Comparison of ENCODE assay signal across 24 cellular contexts in the genomic region with DNA sequence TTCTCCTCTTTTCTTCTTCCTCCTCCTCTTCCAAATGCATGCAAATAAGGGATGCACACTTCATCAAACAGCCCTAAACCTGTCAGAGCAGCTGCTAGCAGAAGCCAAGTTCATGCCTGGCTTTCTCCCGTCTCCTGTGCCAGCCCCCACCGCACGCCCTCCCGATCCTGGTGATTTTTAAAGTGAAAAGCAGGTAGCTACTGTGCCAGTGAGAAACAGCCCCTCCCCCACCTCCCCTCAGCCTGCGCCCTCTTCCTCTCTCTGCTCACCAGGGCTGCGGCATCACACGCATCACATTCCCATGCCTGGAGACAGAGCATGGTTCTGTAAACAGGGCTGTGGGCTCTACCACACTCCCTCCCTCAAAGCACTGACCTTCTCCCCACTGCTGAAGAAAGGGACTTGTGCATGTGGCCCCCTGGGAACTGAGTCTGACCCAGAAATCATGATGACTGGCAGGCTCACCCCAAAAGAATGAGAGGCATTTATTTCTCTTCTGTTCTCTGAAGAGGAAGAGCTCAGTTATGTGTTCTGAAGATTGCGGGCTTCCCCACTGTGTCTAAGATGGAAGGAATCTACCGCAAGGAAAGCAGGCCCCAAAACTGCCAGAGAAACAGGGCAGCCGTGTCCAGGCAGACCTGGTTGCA. TPM values are rescaled to one million over a fixed set of nuclear protein-coding genes. Genes with fewer than 3 reads are reported as not detected.
DNase-seq lines count a peak whose midpoint lies in the region; ATAC-seq, FAIRE-seq and TF ChIP-seq lines count a peak whose summit lies in the region.
"Had no signal": no experiment of that assay in that cellular context is flagged by ENCODE, and none has a peak within 500 bp of the region (broad histone marks: within the 10 kb centered on the region; RNA-seq: fewer than 3 reads in every experiment).

No MANE protein-coding gene starts in this region.

- H2AFZ ChIP-seq in GM23338 (peak overlapping the region; percentile 84; the same call in 1 of the 2 replicates), astrocyte (ENCODE audit: low read depth, low read length) (no peak overlapping the region)
- H2AFZ ChIP-seq: GM23248 had no signal

- H3K27ac ChIP-seq in GM23338 (ENCODE audit: low read depth) (no peak overlapping the region), astrocyte (ENCODE audit: low read depth, low read length) (peak overlapping the region; percentile 52), iPS-20b (ENCODE audit: low read length) (no peak overlapping the region)
- H3K27ac ChIP-seq: GM23248, heart right ventricle, HL-60, RWPE1, thoracic aorta had no signal

- no peaks in the 10 kb centered on the region for H3K79me2 ChIP-seq in GM23338 (replicated peaks; ENCODE audit: insufficient read depth)
- no peaks in the 10 kb centered on the region for H3K79me2 ChIP-seq in astrocyte (ENCODE audit: insufficient read depth, low read length)

- H3K27me3 Mint-ChIP-seq in GM23338 (ENCODE audit: insufficient read depth, low read depth, poor library complexity), result peaks cover 5% of the 10 kb centered on the region
- peaks cover 28% of the 10 kb centered on the region for H3K27me3 Mint-ChIP-seq in astrocyte (ENCODE audit: low read depth, unreplicated experiment)

- no peak for FAIRE-seq in astrocyte (lab: Jason Lieb, UNC)
- FAIRE-seq: bronchial epithelial cell had no signal

- ATAC-seq in GM23338 (peak; percentile 95), GM19463 (IDR thresholded peaks at IDR 0.05; ENCODE audit: unreplicated experiment) (no peak)
- ATAC-seq: activated T-cell treated with anti-CD3 and anti-CD28 coated beads, Interleukin-2, amount 50 U/mL, for 4 hours; heart right ventricle had no signal

- H3K4me3 Mint-ChIP-seq in GM23338 (peak overlapping the region; percentile 44; the same call in 2 of the 3 replicates), astrocyte (ENCODE audit: unreplicated experiment) (peak overlapping the region; percentile 10)
- H3K4me3 Mint-ChIP-seq: activated CD4-positive, alpha-beta memory T cell treated with anti-CD3 and anti-CD28 coated beads for 36 hours; activated naive CD4-positive, alpha-beta T cell treated with anti-CD3 and anti-CD28 coated beads, Interleukin-2, amount 50 U/mL, for 24 hours; activated T-cell treated with anti-CD3 and anti-CD28 coated beads, Interleukin-2, amount 50 U/mL, for 4 hours had no signal

- H4K20me1 ChIP-seq in GM23338 (replicated peaks; ENCODE audit: insufficient read depth), result no peaks in the 10 kb centered on the region
- no peaks in the 10 kb centered on the region for H4K20me1 ChIP-seq in astrocyte (ENCODE audit: insufficient read depth, low read length)

- H3K4me1 Mint-ChIP-seq in GM23338 (peaks cover 21% of the 10 kb centered on the region), astrocyte (ENCODE audit: low read depth, unreplicated experiment) (peaks cover 26% of the 10 kb centered on the region)

- DNase-seq in GM23338 (ENCODE audit: low spot score) (peak; percentile 72), astrocyte (ENCODE audit: low read depth) (peak; percentile 55), putamen (ENCODE audit: low spot score) (peak; percentile 70), NCI-H748 treated with DMSO at 0.1 percent for 48 hours (lab: John Stamatoyannopoulos, UW) (no peak)
- DNase-seq in activated CD4-positive, alpha-beta T cell treated with anti-CD3 and anti-CD28 coated beads, Interleukin-2, amount 50 U/mL, for 48 hours, result no peak
- no peak for DNase-seq in activated CD4-positive, alpha-beta T cell treated with anti-CD3 and anti-CD28 coated beads for 48 hours
- DNase-seq: activated CD4-positive, alpha-beta memory T cell treated with anti-CD3 and anti-CD28 coated beads for 36 hours; activated T-cell treated with anti-CD3 and anti-CD28 coated beads, Interleukin-2, amount 50 U/mL, for 4 hours; GF-D8; GM23248; heart right ventricle; KBM-7; kidney glomerular epithelial cell; midbrain; NCI-H1417; NCI-H2227 treated with DMSO at 0.1 percent for 48 hours; occipital lobe had no signal

- H3K4me3 ChIP-seq in GM23338, result peak overlapping the region; percentile 31; the same call in 1 of the 2 replicates
- no peak overlapping the region for H3K4me3 ChIP-seq in astrocyte (ENCODE audit: insufficient read depth, low read depth, low read length)
- peak overlapping the region; percentile 7; the same call in 1 of the 2 replicates for H3K4me3 ChIP-seq in iPS-20b (ENCODE audit: low read length)
- H3K4me3 ChIP-seq: GM23248, heart right ventricle, thoracic aorta had no signal

- peaks cover 5% of the 10 kb centered on the region for H3K9me3 ChIP-seq in astrocyte (ENCODE audit: insufficient read depth, low read depth, low read length)
- H3K9me3 ChIP-seq in iPS-20b (ENCODE audit: insufficient read depth, low read depth, low read length), result no peaks in the 10 kb centered on the region
- H3K9me3 ChIP-seq: heart right ventricle, thoracic aorta had no signal

- H3K9ac ChIP-seq in astrocyte (ENCODE audit: low read length) (peak overlapping the region; percentile 42), iPS-20b (ENCODE audit: low read depth, low read length) (no peak overlapping the region)
- H3K9ac ChIP-seq: GM23248 had no signal

- H3K4me1 ChIP-seq in GM23338 (ENCODE audit: insufficient read depth) (peaks cover 13% of the 10 kb centered on the region), astrocyte (ENCODE audit: insufficient read depth, low read length) (peaks cover 26% of the 10 kb centered on the region), iPS-20b (ENCODE audit: insufficient read depth, low read length) (peaks cover 8% of the 10 kb centered on the region; the same call in 1 of the 2 replicates)

- no peaks in the 10 kb centered on the region for H3F3A ChIP-seq in GM23338 (replicated peaks; ENCODE audit: low read depth)

- no peaks in the 10 kb centered on the region for H3K36me3 ChIP-seq in GM23338 (ENCODE audit: insufficient read depth)
- no peaks in the 10 kb centered on the region for H3K36me3 ChIP-seq in astrocyte (ENCODE audit: insufficient read depth, low read length)
- H3K36me3 ChIP-seq in iPS-20b (ENCODE audit: insufficient read depth, low read depth, low read length), result no peaks in the 10 kb centered on the region
- H3K36me3 ChIP-seq: heart right ventricle, thoracic aorta had no signal

- no peaks in the 10 kb centered on the region for H3K9me2 ChIP-seq in GM23338 (ENCODE audit: insufficient read depth)

- H3K4me2 ChIP-seq in GM23338 (peak overlapping the region; percentile 73), astrocyte (ENCODE audit: low read length) (peak overlapping the region; percentile 76)

- H3K27me3 ChIP-seq in GM23338 (ENCODE audit: insufficient read depth) (no peaks in the 10 kb centered on the region), astrocyte (ENCODE audit: insufficient read depth, low read length) (peaks cover 7% of the 10 kb centered on the region), iPS-20b (ENCODE audit: insufficient read depth, low read length) (peaks cover 17% of the 10 kb centered on the region; the same call in 1 of the 2 replicates)

- no peaks in the 10 kb centered on the region for H3K9me3 Mint-ChIP-seq in GM23338
- peaks cover 8% of the 10 kb centered on the region for H3K9me3 Mint-ChIP-seq in astrocyte (ENCODE audit: unreplicated experiment)
- H3K9me3 Mint-ChIP-seq: activated CD4-positive, alpha-beta memory T cell treated with anti-CD3 and anti-CD28 coated beads for 36 hours; activated naive CD4-positive, alpha-beta T cell treated with anti-CD3 and anti-CD28 coated beads, Interleukin-2, amount 50 U/mL, for 24 hours; activated T-cell treated with anti-CD3 and anti-CD28 coated beads, Interleukin-2, amount 50 U/mL, for 4 hours had no signal

- H3K36me3 Mint-ChIP-seq in GM23338 (ENCODE audit: low read depth) (no peaks in the 10 kb centered on the region), astrocyte (ENCODE audit: low read depth, unreplicated experiment) (peaks cover 2% of the 10 kb centered on the region)
- H3K36me3 Mint-ChIP-seq: activated CD4-positive, alpha-beta memory T cell treated with anti-CD3 and anti-CD28 coated beads for 36 hours; activated naive CD4-positive, alpha-beta T cell treated with anti-CD3 and anti-CD28 coated beads, Interleukin-2, amount 50 U/mL, for 24 hours had no signal

- TF ChIP-seq CTCF in GM23338 (conservative IDR thresholded peaks at IDR 0.05; ENCODE audit: low read depth in 2 of 2) (no peak), astrocyte (IDR thresholded peaks at IDR 0.05; ENCODE audit: insufficient read depth, low read depth, low read length) (no peak)

- H3K27ac Mint-ChIP-seq in GM23338 (peak overlapping the region; percentile 79), astrocyte (ENCODE audit: unreplicated experiment) (peak overlapping the region; percentile 5)
- H3K27ac Mint-ChIP-seq: activated CD4-positive, alpha-beta memory T cell treated with anti-CD3 and anti-CD28 coated beads for 36 hours; activated naive CD4-positive, alpha-beta T cell treated with anti-CD3 and anti-CD28 coated beads, Interleukin-2, amount 50 U/mL, for 24 hours had no signal

TF ChIP-seq in GM23338, 12 proteins besides CTCF, POLR2A, EP300 and RAD21 (continues in another document):
- TF ChIP-seq ETS1 (IDR thresholded peaks at IDR 0.05), result no peak
- no peak for TF ChIP-seq NANOG (IDR thresholded peaks at IDR 0.05; ENCODE audit: borderline replicate concordance)
- no peak for TF ChIP-seq POLR2AphosphoS5 (IDR thresholded peaks at IDR 0.05; ENCODE audit: low read depth)
- no peak for TF ChIP-seq CREB1 (CRISPR knock-in tag; IDR thresholded peaks at IDR 0.05; ENCODE audit: low read depth)
- TF ChIP-seq ZNF114 (CRISPR knock-in tag; IDR thresholded peaks at IDR 0.05), result no peak
- no peak for TF ChIP-seq ZNF331 (CRISPR knock-in tag; IDR thresholded peaks at IDR 0.05; ENCODE audit: low read depth)
- TF ChIP-seq EZH2 (IDR thresholded peaks at IDR 0.05; ENCODE audit: low read depth, unreplicated experiment), result no peak
- TF ChIP-seq STAT1 (IDR thresholded peaks at IDR 0.05; ENCODE audit: unreplicated experiment), result no peak
- TF ChIP-seq EZH2phosphoT487 (IDR thresholded peaks at IDR 0.05; ENCODE audit: unreplicated experiment), result no peak

RNA-seq across cellular contexts. Expression of gene SLC6A1, which starts 14.6 kb away (rescaled TPM):
- total RNA-seq in GM23338 (2014; rRNA removed; shearing (Covaris generic)), result 0.16 and 0.28 TPM in 2 replicates
- 0.16 and 0.23 TPM in 2 replicates for polyA plus RNA-seq in GM23338 (2016; fragmentation: Nextera tagmentation; extraction: Ambion mirVana)
- total RNA-seq in astrocyte, result 0.30 and 0.46 TPM in 2 replicates
- total RNA-seq: activated CD4-positive, alpha-beta memory T cell treated with anti-CD3 and anti-CD28 coated beads for 36 hours; activated T-cell treated with anti-CD3 and anti-CD28 coated beads, Interleukin-2, amount 50 U/mL, for 4 hours; bronchial epithelial cell; GM23248 had no signal
- polyA plus RNA-seq: GM23248 had no signal

Comparison
In these comparisons a context has a peak if more than half of its experiments do, and no peak if none do; other contexts are left out.
1. DNase-seq: peak in GM23338 (single experiment), astrocyte (single experiment) and putamen (single experiment); none in activated CD4-positive, alpha-beta T cell treated with anti-CD3 and anti-CD28 coated beads, Interleukin-2, amount 50 U/mL, for 48 hours (0 of 2), activated CD4-positive, alpha-beta T cell treated with anti-CD3 and anti-CD28 coated beads for 48 hours (single experiment) and NCI-H748 treated with DMSO at 0.1 percent for 48 hours (single experiment).